ENCODE assay signal across 11 cellular contexts in genomic region chr9:14308751-14309140, GRCh38. TPM values are rescaled to one million over a fixed set of nuclear protein-coding genes. Genes with fewer than 3 reads are reported as not detected.
DNase-seq lines count a peak whose midpoint lies in the region; ATAC-seq and TF ChIP-seq lines count a peak whose summit lies in the region.
"Had no signal": no experiment of that assay in that cellular context is flagged by ENCODE, and none has a peak within 500 bp of the region (broad histone marks: within the 10 kb centered on the region; RNA-seq: fewer than 3 reads in every experiment).

No MANE protein-coding gene starts in this region.

- no peak for ATAC-seq in heart right ventricle
- ATAC-seq in Right ventricle myocardium inferior: no peak
- no peak for ATAC-seq in aorta (ENCODE audit: low FRiP score)
- ATAC-seq in activated CD8-positive, alpha-beta memory T cell treated with anti-CD3 and anti-CD28 coated beads, Interleukin-2, amount 10 ng/mL, durations not matched to agents 7 days and 5 days: no peak
- ATAC-seq: naive thymus-derived CD4-positive, alpha-beta T cell had no signal

- CTCF ChIA-PET in activated CD8-positive, alpha-beta memory T cell treated with anti-CD3 and anti-CD28 coated beads, Interleukin-2, amount 10 ng/mL, durations not matched to agents 7 days and 5 days (lab: Charles Lee): no interaction called here
- CTCF ChIA-PET in GM10248 (lab: Yijun Ruan, JAX): interaction anchor here (0.8 kb wide), 1 partner anchor 10 kb away, joined by 3 read pairs; no protein-coding TSS in a partner anchor

- peaks cover 49% of the 10 kb centered on the region for H3K36me3 Mint-ChIP-seq in endothelial cell (ENCODE audit: low read depth, unreplicated experiment)
- peaks cover 3% of the 10 kb centered on the region for H3K36me3 Mint-ChIP-seq in activated CD8-positive, alpha-beta memory T cell treated with anti-CD3 and anti-CD28 coated beads, Interleukin-2, amount 10 ng/mL, durations not matched to agents 7 days and 5 days

- POLR2A ChIA-PET in GM10248 (lab: Yijun Ruan, JAX): no interaction called here

- no peak for DNase-seq in heart right ventricle
- no peak for DNase-seq in Right ventricle myocardium inferior (ENCODE audit: missing footprints)
- DNase-seq in endothelial cell (ENCODE audit: low spot score): no peak
- DNase-seq in aorta: no peak
- DNase-seq in putamen (ENCODE audit: low spot score): no peak
- no peak for DNase-seq in activated CD8-positive, alpha-beta memory T cell treated with anti-CD3 and anti-CD28 coated beads, Interleukin-2, amount 10 ng/mL, durations not matched to agents 7 days and 5 days
- no peak for DNase-seq in GM10248 (ENCODE audit: extremely low spot score)
- DNase-seq: naive thymus-derived CD4-positive, alpha-beta T cell; NCI-H1436 treated with DMSO at 0.1 percent for 48 hours; spleen had no signal

- H3K9me3 ChIP-seq in heart right ventricle (no peaks in the 10 kb centered on the region), mucosa of stomach (ENCODE audit: control insufficient read depth, low read length) (no peaks in the 10 kb centered on the region), aorta (ENCODE audit: control insufficient read depth, low read length) (no peaks in the 10 kb centered on the region)
- H3K9me3 ChIP-seq: spleen had no signal

- H3K27me3 Mint-ChIP-seq in endothelial cell (ENCODE audit: unreplicated experiment): peaks cover 13% of the 10 kb centered on the region
- H3K27me3 Mint-ChIP-seq in activated CD8-positive, alpha-beta memory T cell treated with anti-CD3 and anti-CD28 coated beads, Interleukin-2, amount 10 ng/mL, durations not matched to agents 7 days and 5 days: peaks cover 61% of the 10 kb centered on the region

- H3K4me3 ChIP-seq in heart right ventricle: peak overlapping the region; percentile 8 to 94 (median 76)
- H3K4me3 ChIP-seq in mucosa of stomach (ENCODE audit: low read length): peak overlapping the region; percentile 5
- H3K4me3 ChIP-seq in aorta (ENCODE audit: low read length in 2 of 2): peak overlapping the region; percentile 41 to 43

- intact Hi-C loops in heart right ventricle (cut with DNase I): loop anchor here in 6 of 10 donors (5.0 to 10.0 kb wide), 5 partner anchors 36 to 201 kb away; no protein-coding TSS in a partner anchor
- intact Hi-C loops in Right ventricle myocardium inferior (cut with DNase I): no loop called here
- intact Hi-C loops in aorta (cut with DNase I): loop anchor here in 1 of 2 donors (10.0 kb wide), 1 partner anchor 54 kb away; no protein-coding TSS in a partner anchor

- peaks cover 2 to 76% (median 53%) of the 10 kb centered on the region in 9 donors for H3K4me1 ChIP-seq in heart right ventricle
- peaks cover 10% of the 10 kb centered on the region for H3K4me1 ChIP-seq in mucosa of stomach (ENCODE audit: control insufficient read depth, insufficient read depth, low read length)
- peaks cover 4 to 6% of the 10 kb centered on the region in 2 donors for H3K4me1 ChIP-seq in aorta (ENCODE audit: control insufficient read depth in 1 of 2, insufficient read depth in 2 of 2, low read length in 2 of 2)

- 12 to 29% methylated on average over 5 of the region's 5 CpGs for WGBS in heart right ventricle, 2 donors
- 13 to 17% methylated on average over 5 of the region's 5 CpGs for WGBS in aorta, 2 donors

- peak overlapping the region; percentile 89 for H3K4me3 Mint-ChIP-seq in endothelial cell (ENCODE audit: unreplicated experiment)
- H3K4me3 Mint-ChIP-seq in activated CD8-positive, alpha-beta memory T cell treated with anti-CD3 and anti-CD28 coated beads, Interleukin-2, amount 10 ng/mL, durations not matched to agents 7 days and 5 days: no peak overlapping the region
- H3K4me3 Mint-ChIP-seq: naive thymus-derived CD4-positive, alpha-beta T cell had no signal

- TF ChIP-seq CTCF in heart right ventricle (IDR thresholded peaks at IDR 0.05): no peak
- TF ChIP-seq CTCF in endothelial cell (IDR thresholded peaks at IDR 0.05; ENCODE audit: unreplicated experiment): no peak
- TF ChIP-seq CTCF in GM10248 (IDR thresholded peaks at IDR 0.05; ENCODE audit: control extremely low read depth, extremely low read depth, low read depth, missing control alignments): no peak

- peaks cover 50% of the 10 kb centered on the region for H3K4me1 Mint-ChIP-seq in endothelial cell (ENCODE audit: unreplicated experiment)
- peaks cover 10% of the 10 kb centered on the region for H3K4me1 Mint-ChIP-seq in activated CD8-positive, alpha-beta memory T cell treated with anti-CD3 and anti-CD28 coated beads, Interleukin-2, amount 10 ng/mL, durations not matched to agents 7 days and 5 days

- H3K27ac Mint-ChIP-seq in endothelial cell (ENCODE audit: unreplicated experiment): no peak overlapping the region
- H3K27ac Mint-ChIP-seq in activated CD8-positive, alpha-beta memory T cell treated with anti-CD3 and anti-CD28 coated beads, Interleukin-2, amount 10 ng/mL, durations not matched to agents 7 days and 5 days: no peak overlapping the region
- H3K27ac Mint-ChIP-seq: naive thymus-derived CD4-positive, alpha-beta T cell had no signal

- peaks cover 0 to 36% (median 6%) of the 10 kb centered on the region in 9 donors for H3K36me3 ChIP-seq in heart right ventricle
- no peaks in the 10 kb centered on the region for H3K36me3 ChIP-seq in mucosa of stomach (ENCODE audit: control insufficient read depth, insufficient read depth, low read length)
- no peaks in the 10 kb centered on the region for H3K36me3 ChIP-seq in aorta (ENCODE audit: control insufficient read depth in 1 of 2, insufficient read depth in 2 of 2, low read length in 1 of 2)

- peaks cover 0 to 32% (median 0%) of the 10 kb centered on the region in 7 donors for H3K27me3 ChIP-seq in heart right ventricle
- H3K27me3 ChIP-seq in mucosa of stomach (ENCODE audit: control insufficient read depth, insufficient read depth, low read length): no peaks in the 10 kb centered on the region
- no peaks in the 10 kb centered on the region for H3K27me3 ChIP-seq in aorta (ENCODE audit: control insufficient read depth in 1 of 2, insufficient read depth in 2 of 2, low read length in 1 of 2)

- H3K27ac ChIP-seq in heart right ventricle (peak overlapping the region; percentile 44 to 100 (median 96)), aorta (ENCODE audit: low read depth in 1 of 2, low read length in 2 of 2) (no peak overlapping the region)
- H3K27ac ChIP-seq: spleen had no signal

- H3K9ac ChIP-seq in mucosa of stomach (ENCODE audit: low read length): no peak overlapping the region

- H3K9me3 Mint-ChIP-seq in endothelial cell (ENCODE audit: unreplicated experiment): no peaks in the 10 kb centered on the region
- no peaks in the 10 kb centered on the region for H3K9me3 Mint-ChIP-seq in activated CD8-positive, alpha-beta memory T cell treated with anti-CD3 and anti-CD28 coated beads, Interleukin-2, amount 10 ng/mL, durations not matched to agents 7 days and 5 days (ENCODE audit: low read depth)

RNA-seq across cellular contexts. Expression of gene NFIB, which starts 5.2 kb away (rescaled TPM):
- 100 to 1,000 TPM in 9 of 10 donors, 10 to 100 TPM in 1; 96.8 to 145 (median 126) TPM for total RNA-seq in heart right ventricle
- polyA plus RNA-seq in heart right ventricle: 10 to 100 TPM; 16.7 to 37.2 TPM
- total RNA-seq in Right ventricle myocardium inferior: 116 TPM
- total RNA-seq in endothelial cell (ENCODE audit: unreplicated experiment): 120 TPM
- 100 to 1,000 TPM; 160 to 278 TPM for total RNA-seq in aorta
- polyA plus RNA-seq in aorta: 10 to 100 TPM; 10.8 to 17.6 TPM
- total RNA-seq in activated CD8-positive, alpha-beta memory T cell treated with anti-CD3 and anti-CD28 coated beads, Interleukin-2, amount 10 ng/mL, durations not matched to agents 7 days and 5 days: not detected
- polyA plus RNA-seq: naive thymus-derived CD4-positive, alpha-beta T cell had no signal

Comparison
In these comparisons a context has a peak if more than half of its experiments do, and no peak if none do; other contexts are left out.
1. H3K27ac ChIP-seq: peak in heart right ventricle (10 of 10); none in aorta (0 of 2).
2. H3K4me3 ChIP-seq: peak in every context shown above with its lines; median percentile 76 in heart right ventricle; 42 in aorta; 5 in mucosa of stomach.
3. RNA of gene NFIB, which starts 5.2 kb away (total RNA-seq): 160 to 278 TPM in aorta, 96.8 to 145 TPM in heart right ventricle, 120 TPM in endothelial cell (single experiment) and 116 TPM in Right ventricle myocardium inferior (single experiment); not detected in activated CD8-positive, alpha-beta memory T cell treated with anti-CD3 and anti-CD28 coated beads, Interleukin-2, amount 10 ng/mL, durations not matched to agents 7 days and 5 days; every median in the first group is over 10 times any median in the second.